ENCODE assay signal across 8 cellular contexts in genomic region chr17:55420776-55421178, GRCh38. TPM values are rescaled to one million over a fixed set of nuclear protein-coding genes. Genes with fewer than 3 reads are reported as not detected.
DNase-seq lines count a peak whose midpoint lies in the region; ATAC-seq and TF ChIP-seq lines count a peak whose summit lies in the region.

No MANE protein-coding gene starts in this region.

- no peaks in the 10 kb centered on the region for H3K36me3 Mint-ChIP-seq in CD14-positive monocyte
- peaks cover 13% of the 10 kb centered on the region for H3K36me3 Mint-ChIP-seq in WTC11

- intact Hi-C loops in CD14-positive monocyte (cut with micrococcal nuclease) = no loop called here

- POLR2A ChIA-PET in WTC11 (lab: Charles Lee) = no interaction called here

- peaks cover 40% of the 10 kb centered on the region for H3K4me1 Mint-ChIP-seq in CD14-positive monocyte
- peaks cover 41% of the 10 kb centered on the region for H3K4me1 Mint-ChIP-seq in WTC11

- peak; percentile 8; the same call in 1 of the 2 replicates for ATAC-seq in WTC11
- ATAC-seq in GM21723 (IDR thresholded peaks at IDR 0.05; ENCODE audit: unreplicated experiment) = no peak
- ATAC-seq in HG03565 (IDR thresholded peaks at IDR 0.05; ENCODE audit: unreplicated experiment) = no peak

- H3K27ac Mint-ChIP-seq in CD14-positive monocyte = peak overlapping the region; percentile 77 to 91 (median 88)
- H3K27ac Mint-ChIP-seq in WTC11 = no peak overlapping the region

- H3K9me3 Mint-ChIP-seq in CD14-positive monocyte = no peaks in the 10 kb centered on the region
- no peaks in the 10 kb centered on the region for H3K9me3 Mint-ChIP-seq in WTC11

- H3K27me3 Mint-ChIP-seq in CD14-positive monocyte (ENCODE audit: low read depth in 3 of 3) (peaks cover 8 to 12% (median 10%) of the 10 kb centered on the region in 3 donors), WTC11 (ENCODE audit: low read depth) (no peaks in the 10 kb centered on the region)

- H3K27ac ChIP-seq in HL-60 (replicated peaks) (peak overlapping the region; percentile 77), caudate nucleus (ENCODE audit: low read depth, low read length) (peak overlapping the region; percentile 77)

- no peak for TF ChIP-seq CTCF in CD14-positive monocyte (IDR thresholded peaks at IDR 0.05)
- TF ChIP-seq CTCF in HL-60 (IDR thresholded peaks at IDR 0.05; ENCODE audit: insufficient read depth, low read length) = no peak
- no peak for TF ChIP-seq CTCF in WTC11 (IDR thresholded peaks at IDR 0.05)
- TF ChIP-seq CTCF in kidney epithelial cell (IDR thresholded peaks at IDR 0.05; ENCODE audit: insufficient read depth, low read length, poor library complexity, severe bottlenecking) = no peak

- H3K27me3 ChIP-seq in HL-60 (ENCODE audit: insufficient read depth, poor library complexity, severe bottlenecking) (peaks cover 2% of the 10 kb centered on the region), kidney epithelial cell (ENCODE audit: control insufficient read depth, insufficient read depth, low read length) (no peaks in the 10 kb centered on the region)

- H3K4me3 ChIP-seq in HL-60 (replicated peaks; ENCODE audit: insufficient read depth, low read length) (peak overlapping the region; percentile 94), kidney epithelial cell (ENCODE audit: low read depth, low read length) (peak overlapping the region; percentile 79)

- H3K36me3 ChIP-seq in kidney epithelial cell (ENCODE audit: control insufficient read depth, insufficient read depth, low read length) = no peaks in the 10 kb centered on the region

- DNase-seq in CD14-positive monocyte (ENCODE audit: low spot score) = peak; percentile 53
- DNase-seq in HL-60 (ENCODE audit: low read depth in 1 of 2, low spot score in 1 of 2) = peak in 1 of 2 experiments; percentile 49
- DNase-seq in WTC11 (ENCODE audit: low spot score) = peak; percentile 40
- peak in 31 of 61 donors; percentile 6 to 59 (median 29) for DNase-seq in caudate nucleus (lab: John Stamatoyannopoulos, UW)
- DNase-seq in kidney epithelial cell (ENCODE audit: low read depth) = no peak
- peak; percentile 2 to 4 for DNase-seq in stimulated activated CD4-positive, alpha-beta T cell treated with anti-CD3 and anti-CD28 coated beads, Interleukin-1b, Interleukin-23, amount 100 ng/mL, for 1 hour (ENCODE audit: low read depth in 2 of 2)

- CTCF ChIA-PET in WTC11 (lab: Charles Lee) = interaction anchor here (1.2 to 1.4 kb wide), 2 partner anchors 92 to 93 kb away, joined by 5 read pairs; no protein-coding TSS in a partner anchor

- H3K4me3 Mint-ChIP-seq in CD14-positive monocyte (peak overlapping the region; percentile 89 to 92), WTC11 (peak overlapping the region; percentile 84)

TF ChIP-seq in WTC11, 78 proteins besides CTCF, POLR2A, EP300 and RAD21:
- no peak for TF ChIP-seq NR2C2 (CRISPR knock-in tag; IDR thresholded peaks at IDR 0.05)
- no peak for TF ChIP-seq IRF2 (CRISPR knock-in tag; IDR thresholded peaks at IDR 0.05; ENCODE audit: borderline replicate concordance, low read depth)
- TF ChIP-seq SP1 (CRISPR knock-in tag; conservative IDR thresholded peaks at IDR 0.05) = 0 out of 2 replicates have a peak, but pooled peaks have one; percentile 47
- TF ChIP-seq ZBTB21 (CRISPR knock-in tag; IDR thresholded peaks at IDR 0.05; ENCODE audit: borderline replicate concordance) = 0 out of 2 replicates have a peak, but pooled peaks have one; percentile 18
- 0 out of 2 replicates have a peak, but pooled peaks have one; percentile 61 for TF ChIP-seq ZNF232 (CRISPR knock-in tag; IDR thresholded peaks at IDR 0.05)
- TF ChIP-seq GABPB1 (CRISPR knock-in tag; IDR thresholded peaks at IDR 0.05) = peak; percentile 36
- TF ChIP-seq ATF3 (CRISPR knock-in tag; conservative IDR thresholded peaks at IDR 0.05) = no peak

RNA-seq across cellular contexts. Expression of gene MMD, which starts 0.9 kb away (rescaled TPM):
- 1 to 10 TPM; 3.4 to 4.6 TPM for polyA plus RNA-seq in CD14-positive monocyte
- total RNA-seq in WTC11 (2021) (37.2 to 42.8 TPM (median 40.8 TPM) in 3 replicates), kidney epithelial cell (22.3 and 22.9 TPM in 2 replicates)
